ENCODE assay signal across 13 cellular contexts in genomic region chr10:18681971-18682403, GRCh38. TPM values are rescaled to one million over a fixed set of nuclear protein-coding genes. Genes with fewer than 3 reads are reported as not detected.
DNase-seq lines count a peak whose midpoint lies in the region; ATAC-seq, FAIRE-seq and TF ChIP-seq lines count a peak whose summit lies in the region.
"Had no signal": no experiment of that assay in that cellular context is flagged by ENCODE, and none has a peak within 500 bp of the region (broad histone marks: within the 10 kb centered on the region; RNA-seq: fewer than 3 reads in every experiment).

No MANE protein-coding gene starts in this region.

- POLR2A ChIA-PET in A549 (lab: Yijun Ruan, JAX) (no interaction called here), HCT116 (lab: Charles Lee) (no interaction called here), HepG2 (lab: Yijun Ruan, JAX) (no interaction called here)

- TF ChIP-seq CTCF in A549 (IDR thresholded peaks at IDR 0.05) (no peak), HCT116 (IDR thresholded peaks at IDR 0.05 in 2 of 3, conservative IDR thresholded peaks at IDR 0.05 in 1 of 3; ENCODE audit: borderline replicate concordance in 1 of 3, insufficient read depth in 1 of 3, low read depth in 2 of 3, low read length in 2 of 3) (no peak), astrocyte of the spinal cord (IDR thresholded peaks at IDR 0.05; ENCODE audit: low read depth, low read length) (no peak), HepG2 (CRISPR knock-in tag; IDR thresholded peaks at IDR 0.05) (no peak), neural progenitor cell (IDR thresholded peaks at IDR 0.05) (no peak)

- H3K36me3 Mint-ChIP-seq in neural progenitor cell, result peaks cover 8% of the 10 kb centered on the region

- RAD21 ChIA-PET in HCT116 (lab: Charles Lee; ENCODE audit: low non-redundant PET in 1 of 2, low total read pairs in 2 of 2, uncharacterized antibody in 2 of 2, unreplicated experiment in 2 of 2), result no interaction called here

- TF ChIP-seq POLR2A in A549 (IDR thresholded peaks at IDR 0.05; ENCODE audit: low read length) (no peak), HCT116 (IDR thresholded peaks at IDR 0.05; ENCODE audit: borderline replicate concordance, extremely low read depth, insufficient read depth, insufficient read length) (no peak), HepG2 (IDR thresholded peaks at IDR 0.05; ENCODE audit: insufficient read depth in 1 of 2, low read depth in 2 of 2, low read length in 2 of 2) (no peak)

- no peak overlapping the region for H3K4me3 Mint-ChIP-seq in neural progenitor cell

- in situ Hi-C loops in astrocyte of the spinal cord (cut with HindIII; ENCODE audit: low sequenced_read_pairs) (no loop called here), HepG2 (cut with HindIII; ENCODE audit: extremely low pct_ligation_motif_present, low pct_unique_long_range_greater_than_20kb) (loop anchor here (25.0 kb wide), 1 partner anchor 1105 kb away; no protein-coding TSS in a partner anchor)

- DNase-seq in A549 (ENCODE audit: low read depth in 1 of 2, low spot score in 1 of 2) (peak in 1 of 2 experiments; percentile 30), HCT116 (ENCODE audit: low read depth, low spot score) (no peak), astrocyte of the spinal cord (ENCODE audit: low read depth, low spot score) (peak; percentile 53), HepG2 (ENCODE audit: low spot score) (peak; percentile 30), pons (ENCODE audit: low spot score) (no peak), neural progenitor cell (ENCODE audit: low spot score) (no peak), NCI-H1092 treated with DMSO at 0.1 percent for 48 hours (lab: John Stamatoyannopoulos, UW) (no peak)
- DNase-seq: activated CD4-positive, alpha-beta T cell treated with anti-CD3 and anti-CD28 coated beads for 4 hours; activated T-cell treated with anti-CD3 and anti-CD28 coated beads, Interleukin-2, amount 50 U/mL, for 48 hours; anterior cingulate cortex; glutamatergic neuron had no signal

- H3K27me3 ChIP-seq in HCT116 (ENCODE audit: insufficient read depth, low read length) (no peaks in the 10 kb centered on the region), HepG2 (ENCODE audit: control insufficient read depth in 1 of 2, insufficient read depth in 2 of 2, low read length in 2 of 2) (no peaks in the 10 kb centered on the region), neural progenitor cell (no peaks in the 10 kb centered on the region)
- H3K27me3 ChIP-seq: tibial nerve had no signal

- H3K9me3 ChIP-seq in A549 (no peaks in the 10 kb centered on the region), HCT116 (ENCODE audit: control insufficient read depth in 1 of 2, insufficient read depth in 1 of 2, low read depth in 1 of 2, low read length in 2 of 2) (no peaks in the 10 kb centered on the region), HepG2 (ENCODE audit: low read length) (no peaks in the 10 kb centered on the region), neural progenitor cell (ENCODE audit: low read depth) (no peaks in the 10 kb centered on the region)
- H3K9me3 ChIP-seq: tibial nerve had no signal

- peaks cover 3% of the 10 kb centered on the region for H3K27me3 Mint-ChIP-seq in neural progenitor cell (ENCODE audit: insufficient read depth, low read depth)

- H4K20me1 ChIP-seq in HCT116 (ENCODE audit: insufficient read depth) (no peaks in the 10 kb centered on the region), HepG2 (ENCODE audit: insufficient read depth, low read length) (no peaks in the 10 kb centered on the region), neural progenitor cell (ENCODE audit: low read depth) (no peaks in the 10 kb centered on the region)

- H3K4me1 Mint-ChIP-seq in neural progenitor cell, result peaks cover 3% of the 10 kb centered on the region

- H2AFZ ChIP-seq in HCT116 (ENCODE audit: low read depth, low read length, poor library complexity, severe bottlenecking) (no peak overlapping the region), HepG2 (ENCODE audit: low read length) (no peak overlapping the region), neural progenitor cell (replicated peaks) (no peak overlapping the region)

- H3K9ac ChIP-seq in HCT116 (ENCODE audit: low read length) (peak overlapping the region; percentile 19), HepG2 (ENCODE audit: insufficient read depth, low read depth, low read length) (no peak overlapping the region), neural progenitor cell (no peak overlapping the region)

- H3K27ac ChIP-seq in A549 (peak overlapping the region; percentile 8 to 73; a peak in 5 of 6 replicates), HCT116 (ENCODE audit: low read depth, low read length) (peak overlapping the region; percentile 55; the same call in 1 of the 2 replicates), HepG2 (ENCODE audit: extremely low read length, insufficient read depth, low read length) (peak overlapping the region; percentile 14), neural progenitor cell (no peak overlapping the region)
- H3K27ac ChIP-seq: tibial nerve had no signal

- FAIRE-seq in A549 (lab: Jason Lieb, UNC), result no peak
- no peak for FAIRE-seq in HepG2 (lab: Jason Lieb, UNC)

- 4% methylated on average over 3 of the region's 3 CpGs for WGBS in A549 (ENCODE audit: missing lambda C conversion rate)
- 46% methylated on average over 3 of the region's 3 CpGs for WGBS in HepG2 (ENCODE audit: low lambda C conversion rate)

- H3K9me2 ChIP-seq in HCT116 (ENCODE audit: insufficient read depth), result no peaks in the 10 kb centered on the region

- H3K4me1 ChIP-seq in A549 (peaks cover 34% of the 10 kb centered on the region), HCT116 (ENCODE audit: control insufficient read depth in 1 of 2, insufficient read depth in 2 of 2, low read length in 2 of 2) (peaks cover 16 to 51% of the 10 kb centered on the region in 2 experiments), HepG2 (ENCODE audit: insufficient read depth, low read length) (peaks cover 2% of the 10 kb centered on the region; the same call in 1 of the 2 replicates), neural progenitor cell (no peaks in the 10 kb centered on the region)

- no peak overlapping the region for H3K4me3 ChIP-seq in A549
- peak overlapping the region in 1 of 2 experiments; percentile 0; a peak in 1 of 4 replicates for H3K4me3 ChIP-seq in HCT116 (replicated peaks in 1 of 2; ENCODE audit: low read depth in 1 of 2, low read length in 2 of 2)
- H3K4me3 ChIP-seq in astrocyte of the spinal cord (ENCODE audit: low read depth, low read length), result no peak overlapping the region
- H3K4me3 ChIP-seq in HepG2 (replicated peaks in 1 of 3; ENCODE audit: insufficient read depth in 1 of 3, low read depth in 2 of 3, low read length in 3 of 3), result no peak overlapping the region
- no peak overlapping the region for H3K4me3 ChIP-seq in neural progenitor cell
- H3K4me3 ChIP-seq: tibial nerve had no signal

- peaks cover 5% of the 10 kb centered on the region for H3F3A ChIP-seq in neural progenitor cell (ENCODE audit: low read depth)

- H3K9me3 Mint-ChIP-seq in neural progenitor cell, result no peaks in the 10 kb centered on the region

- TF ChIP-seq EP300 in A549 (IDR thresholded peaks at IDR 0.05) (no peak), HepG2 (IDR thresholded peaks at IDR 0.05; ENCODE audit: low read depth in 2 of 2, low read length in 2 of 2) (no peak), HepG2 (CRISPR knock-in tag; IDR thresholded peaks at IDR 0.05; ENCODE audit: borderline replicate concordance) (no peak)

- CTCF ChIA-PET in A549 (lab: Yijun Ruan, JAX), result no interaction called here
- CTCF ChIA-PET in HCT116 (lab: Charles Lee), result no interaction called here
- CTCF ChIA-PET in HepG2 (lab: Yijun Ruan, JAX; ENCODE audit: low intra/inter-chr PET ratio, low total read pairs), result no interaction called here

- H3K4me2 ChIP-seq in A549 (peak overlapping the region; percentile 56), HCT116 (ENCODE audit: low read length) (peak overlapping the region; percentile 60), HepG2 (ENCODE audit: low read depth, low read length) (no peak overlapping the region), neural progenitor cell (no peak overlapping the region)

- H3K79me2 ChIP-seq in HCT116 (ENCODE audit: insufficient read depth, low read length) (no peaks in the 10 kb centered on the region), HepG2 (ENCODE audit: insufficient read depth, low read length) (no peaks in the 10 kb centered on the region), neural progenitor cell (ENCODE audit: low read depth) (no peaks in the 10 kb centered on the region)

- no peak overlapping the region for H3K27ac Mint-ChIP-seq in neural progenitor cell

- ATAC-seq in A549, result peak; percentile 51 to 69; a peak in 3 of 6 replicates
- peak; percentile 77 for ATAC-seq in HCT116
- no peak for ATAC-seq in HepG2
- no peak for ATAC-seq in GM18498 (IDR thresholded peaks at IDR 0.05; ENCODE audit: unreplicated experiment)

- TF ChIP-seq RAD21 in A549 (conservative IDR thresholded peaks at IDR 0.05 in 1 of 2, IDR thresholded peaks at IDR 0.05 in 1 of 2) (no peak), HCT116 (IDR thresholded peaks at IDR 0.05; ENCODE audit: low read depth) (no peak), HepG2 (CRISPR knock-in tag; IDR thresholded peaks at IDR 0.05) (no peak)

- BruUV-seq in HCT116 (replicated peaks; lab: Mats Ljungman, UMichigan), result no TSS peak
- BruUV-seq in HepG2 (replicated peaks; lab: Mats Ljungman, UMichigan), result no TSS peak

- H3K36me3 ChIP-seq in HCT116 (ENCODE audit: control insufficient read depth in 1 of 2, insufficient read depth in 2 of 2, low read length in 2 of 2) (no peaks in the 10 kb centered on the region), HepG2 (replicated peaks in 1 of 2; ENCODE audit: control insufficient read depth in 1 of 2, insufficient read depth in 2 of 2, low read length in 2 of 2) (peaks cover 0 to 3% of the 10 kb centered on the region in 2 experiments; a peak in 2 of 5 replicates), neural progenitor cell (no peaks in the 10 kb centered on the region)

- intact Hi-C loops in HCT116 (cut with micrococcal nuclease), result no loop called here
- intact Hi-C loops in HepG2 (cut with micrococcal nuclease; ENCODE audit: unreplicated experiment), result no loop called here

RNA-seq across cellular contexts. Expression of gene ARL5B, which starts 22.8 kb away (rescaled TPM):
- polyA plus RNA-seq in A549 (2011; rRNA removed) (16.0 and 24.5 TPM in 2 replicates), A549 (2017; fragmentation: RNase III; extraction: RNeasy Plus Mini Kit Qiagen cat#74134 plus additional on column Dnase treatment) (8.0 to 8.8 TPM (median 8.1 TPM) in 3 replicates), HepG2 (2011; rRNA removed) (19.4 and 26.6 TPM in 2 replicates)
- 2.0 and 2.5 TPM in 2 replicates for polyA plus RNA-seq in A549 (2012; cell fraction: cytosol; rRNA removed)
- polyA plus RNA-seq in A549 (2012; cell fraction: nucleus; rRNA removed), result 2.7 and 5.1 TPM in 2 replicates
- 7.9 and 8.1 TPM in 2 replicates for polyA minus RNA-seq in A549 (2011; rRNA and poly(A)+ RNA removed)
- total RNA-seq in HCT116 (2021; ENCODE audit: unreplicated experiment) (21.1 TPM), HepG2 (2016; rRNA removed; fragmentation: Illumina TruSeq; extraction: Trizol) (32.7 and 50.9 TPM in 2 replicates), neural progenitor cell (ENCODE audit: low replicate concordance) (73.5 and 108 TPM in 2 replicates)
- 4.8 and 5.2 TPM in 2 replicates for polyA plus RNA-seq in HCT116 (2012)
- total RNA-seq in HepG2 (2016; cell fraction: cytosol; rRNA removed; fragmentation: Illumina TruSeq; extraction: Trizol; ENCODE audit: low read depth), result 1.9 and 2.0 TPM in 2 replicates
- 33.2 and 47.1 TPM in 2 replicates for total RNA-seq in HepG2 (2016; cell fraction: insoluble cytoplasmic fraction; rRNA removed; fragmentation: Illumina TruSeq; extraction: Trizol)
- total RNA-seq in HepG2 (2016; cell fraction: membrane; rRNA removed; fragmentation: Illumina TruSeq; extraction: Trizol), result 13.2 and 15.1 TPM in 2 replicates
- total RNA-seq in HepG2 (2016; cell fraction: nucleus; rRNA removed; fragmentation: Illumina TruSeq; extraction: Trizol), result 46.9 and 47.2 TPM in 2 replicates
- 6.7 and 13.3 TPM in 2 replicates for polyA plus RNA-seq in HepG2 (2011; cell fraction: cytosol; rRNA removed)
- polyA plus RNA-seq in HepG2 (2011; cell fraction: nucleus; rRNA removed), result 19.4 and 23.3 TPM in 2 replicates
- polyA plus RNA-seq in HepG2 (2012), result 27.3 and 31.3 TPM in 2 replicates
- 1.0 and 1.2 TPM in 2 replicates for polyA plus RNA-seq in HepG2 (2016; cell fraction: cytosol; fragmentation: Illumina TruSeq; extraction: Trizol; ENCODE audit: low read depth)
- polyA plus RNA-seq in HepG2 (2016; cell fraction: insoluble cytoplasmic fraction; fragmentation: Illumina TruSeq; extraction: Trizol; ENCODE audit: low read depth), result 37.4 and 42.1 TPM in 2 replicates
- polyA plus RNA-seq in HepG2 (2016; cell fraction: membrane; fragmentation: Illumina TruSeq; extraction: Trizol; ENCODE audit: low read depth), result 5.2 and 5.9 TPM in 2 replicates
- 48.6 and 49.3 TPM in 2 replicates for polyA plus RNA-seq in HepG2 (2016; cell fraction: nucleus; fragmentation: Illumina TruSeq; extraction: Trizol; ENCODE audit: insufficient read depth, low read depth)
- 3.5 and 13.6 TPM in 2 replicates for polyA minus RNA-seq in HepG2 (2011; rRNA and poly(A)+ RNA removed; ENCODE audit: low replicate concordance)
- 39.7 and 46.7 TPM in 2 replicates for polyA minus RNA-seq in HepG2 (2011; cell fraction: cytosol; rRNA and poly(A)+ RNA removed)
- polyA minus RNA-seq in HepG2 (2011; cell fraction: nucleus; rRNA and poly(A)+ RNA removed), result 68.9 and 74.0 TPM in 2 replicates

RNA-seq across cellular contexts. Expression of gene NSUN6, which starts 30.6 kb away (rescaled TPM):
- polyA plus RNA-seq in A549 (2011; rRNA removed) (11.7 and 14.7 TPM in 2 replicates), A549 (2017; fragmentation: RNase III; extraction: RNeasy Plus Mini Kit Qiagen cat#74134 plus additional on column Dnase treatment) (6.3 to 6.5 TPM (median 6.5 TPM) in 3 replicates), HepG2 (2011; rRNA removed) (19.3 and 19.6 TPM in 2 replicates)
- 2.9 and 3.0 TPM in 2 replicates for polyA plus RNA-seq in A549 (2012; cell fraction: cytosol; rRNA removed)
- polyA plus RNA-seq in A549 (2012; cell fraction: nucleus; rRNA removed), result 2.6 and 5.7 TPM in 2 replicates
- polyA minus RNA-seq in A549 (2011; rRNA and poly(A)+ RNA removed), result 9.0 and 12.6 TPM in 2 replicates
- total RNA-seq in HCT116 (2021; ENCODE audit: unreplicated experiment) (12.5 TPM), HepG2 (2016; rRNA removed; fragmentation: Illumina TruSeq; extraction: Trizol) (15.6 and 17.2 TPM in 2 replicates), neural progenitor cell (ENCODE audit: low replicate concordance) (20.3 and 21.9 TPM in 2 replicates)
- 3.7 and 6.3 TPM in 2 replicates for polyA plus RNA-seq in HCT116 (2012)
- total RNA-seq in HepG2 (2016; cell fraction: cytosol; rRNA removed; fragmentation: Illumina TruSeq; extraction: Trizol; ENCODE audit: low read depth), result 6.3 and 6.6 TPM in 2 replicates
- 16.0 and 16.7 TPM in 2 replicates for total RNA-seq in HepG2 (2016; cell fraction: insoluble cytoplasmic fraction; rRNA removed; fragmentation: Illumina TruSeq; extraction: Trizol)
- 7.7 and 8.6 TPM in 2 replicates for total RNA-seq in HepG2 (2016; cell fraction: membrane; rRNA removed; fragmentation: Illumina TruSeq; extraction: Trizol)
- total RNA-seq in HepG2 (2016; cell fraction: nucleus; rRNA removed; fragmentation: Illumina TruSeq; extraction: Trizol), result 27.1 and 28.7 TPM in 2 replicates
- 4.8 and 7.9 TPM in 2 replicates for polyA plus RNA-seq in HepG2 (2011; cell fraction: cytosol; rRNA removed)
- 35.5 and 54.9 TPM in 2 replicates for polyA plus RNA-seq in HepG2 (2011; cell fraction: nucleus; rRNA removed)
- polyA plus RNA-seq in HepG2 (2012), result 16.8 and 17.5 TPM in 2 replicates
- 0.74 and 0.86 TPM in 2 replicates for polyA plus RNA-seq in HepG2 (2016; cell fraction: cytosol; fragmentation: Illumina TruSeq; extraction: Trizol; ENCODE audit: low read depth)
- polyA plus RNA-seq in HepG2 (2016; cell fraction: insoluble cytoplasmic fraction; fragmentation: Illumina TruSeq; extraction: Trizol; ENCODE audit: low read depth), result 10.7 and 14.7 TPM in 2 replicates
- polyA plus RNA-seq in HepG2 (2016; cell fraction: membrane; fragmentation: Illumina TruSeq; extraction: Trizol; ENCODE audit: low read depth), result 2.3 and 2.6 TPM in 2 replicates
- 31.5 and 36.7 TPM in 2 replicates for polyA plus RNA-seq in HepG2 (2016; cell fraction: nucleus; fragmentation: Illumina TruSeq; extraction: Trizol; ENCODE audit: insufficient read depth, low read depth)
- 5.9 and 10.4 TPM in 2 replicates for polyA minus RNA-seq in HepG2 (2011; rRNA and poly(A)+ RNA removed; ENCODE audit: low replicate concordance)
- polyA minus RNA-seq in HepG2 (2011; cell fraction: cytosol; rRNA and poly(A)+ RNA removed), result 8.7 and 9.6 TPM in 2 replicates
- 82.9 and 109 TPM in 2 replicates for polyA minus RNA-seq in HepG2 (2011; cell fraction: nucleus; rRNA and poly(A)+ RNA removed)

Comparison
In these comparisons a context has a peak if more than half of its experiments do, and no peak if none do; other contexts are left out.
1. ATAC-seq: peak in A549 (2 of 2) and HCT116 (single experiment); none in HepG2 (single experiment) and GM18498 (single experiment).
2. DNase-seq: peak in astrocyte of the spinal cord (single experiment) and HepG2 (single experiment); none in HCT116 (single experiment), pons (single experiment), neural progenitor cell (single experiment) and NCI-H1092 treated with DMSO at 0.1 percent for 48 hours (single experiment).
3. H3K4me2 ChIP-seq: peak in A549 (single experiment) and HCT116 (single experiment); none in HepG2 (single experiment) and neural progenitor cell (single experiment).
4. Of the 38 proteins assayed by ChIP-seq in both HepG2 and A549: peak only in HepG2: none; only in A549: FOSL2; in both: none; in neither: 37.